ENCODE assay signal across 8 cellular contexts in genomic region chr6:3260296-3260695, GRCh38. TPM values are rescaled to one million over a fixed set of nuclear protein-coding genes. Genes with fewer than 3 reads are reported as not detected.
DNase-seq lines count a peak whose midpoint lies in the region; ATAC-seq and TF ChIP-seq lines count a peak whose summit lies in the region.

No MANE protein-coding gene starts in this region.

- DNase-seq in Calu3 (no peak), LNCaP clone FGC (ENCODE audit: low read depth) (no peak), MCF 10A (ENCODE audit: unreplicated experiment) (no peak), NCI-H1694 treated with DMSO at 0.1 percent for 48 hours (lab: John Stamatoyannopoulos, UW) (no peak), HUDEP-2 (lab: John Stamatoyannopoulos, UW; ENCODE audit: unreplicated experiment in 76 of 76) (no peak), NCI-H1694 (lab: John Stamatoyannopoulos, UW) (no peak), NCI-H187 treated with DMSO at 0.1 percent for 48 hours (lab: John Stamatoyannopoulos, UW) (no peak)
- peak; percentile 12 for DNase-seq in natural killer cell treated with Interleukin-12 subunit alpha and Interleukin-12 subunit beta and Interleukin-15 and Interleukin-18, amount 100 ng/mL, for 72 hours (ENCODE audit: low spot score)

- peak overlapping the region; percentile 91 for H3K4me3 ChIP-seq in LNCaP clone FGC (ENCODE audit: low read depth, low read length)

- H3K4me1 Mint-ChIP-seq in Calu3 (ENCODE audit: low read depth, unreplicated experiment) (peaks cover 9% of the 10 kb centered on the region), MCF 10A (ENCODE audit: insufficient read depth, unreplicated experiment) (peaks cover 8% of the 10 kb centered on the region)
- H3K4me1 Mint-ChIP-seq in natural killer cell treated with Interleukin-12 subunit alpha and Interleukin-12 subunit beta and Interleukin-15 and Interleukin-18, amount 100 ng/mL, for 72 hours (ENCODE audit: low read depth in 2 of 2), result peaks cover 25 to 36% of the 10 kb centered on the region in 2 donors

- TF ChIP-seq CTCF in Calu3 (IDR thresholded peaks at IDR 0.05; ENCODE audit: unreplicated experiment) (no peak), LNCaP clone FGC (IDR thresholded peaks at IDR 0.05; ENCODE audit: control insufficient read depth, extremely low read depth, insufficient read depth) (no peak), MCF 10A (IDR thresholded peaks at IDR 0.05; ENCODE audit: unreplicated experiment) (no peak)

- CTCF ChIA-PET in Calu3 (lab: Charles Lee) (no interaction called here), MCF 10A (lab: Yijun Ruan, JAX) (interaction anchor here (0.7 to 2.3 kb wide), 7 partner anchors 8 to 263 kb away, joined by 3 to 12 read pairs (median 3); partner anchors contain the start of gene TUBB2A)

- peak overlapping the region; percentile 94 for H3K4me3 Mint-ChIP-seq in Calu3 (ENCODE audit: low read depth, unreplicated experiment)
- peak overlapping the region; percentile 97 for H3K4me3 Mint-ChIP-seq in MCF 10A (ENCODE audit: unreplicated experiment)
- H3K4me3 Mint-ChIP-seq in natural killer cell treated with Interleukin-12 subunit alpha and Interleukin-12 subunit beta and Interleukin-15 and Interleukin-18, amount 100 ng/mL, for 72 hours, result peak overlapping the region; percentile 97

- H3K27me3 Mint-ChIP-seq in Calu3 (ENCODE audit: unreplicated experiment), result peaks cover 23% of the 10 kb centered on the region
- H3K27me3 Mint-ChIP-seq in MCF 10A (ENCODE audit: insufficient read depth, unreplicated experiment), result no peaks in the 10 kb centered on the region
- peaks cover 0 to 12% of the 10 kb centered on the region in 2 donors for H3K27me3 Mint-ChIP-seq in natural killer cell treated with Interleukin-12 subunit alpha and Interleukin-12 subunit beta and Interleukin-15 and Interleukin-18, amount 100 ng/mL, for 72 hours

- BruUV-seq in Calu3 (replicated peaks; lab: Mats Ljungman, UMichigan) (no TSS peak), MCF 10A (replicated peaks; lab: Mats Ljungman, UMichigan) (TSS peak; percentile 26)

- no peak overlapping the region for H3K27ac Mint-ChIP-seq in Calu3 (ENCODE audit: unreplicated experiment)
- H3K27ac Mint-ChIP-seq in MCF 10A (ENCODE audit: low read depth, unreplicated experiment), result peak overlapping the region; percentile 65
- no peak overlapping the region for H3K27ac Mint-ChIP-seq in natural killer cell treated with Interleukin-12 subunit alpha and Interleukin-12 subunit beta and Interleukin-15 and Interleukin-18, amount 100 ng/mL, for 72 hours

- no peak for ATAC-seq in natural killer cell treated with Interleukin-12 subunit alpha and Interleukin-12 subunit beta and Interleukin-15 and Interleukin-18, amount 100 ng/mL, for 72 hours

- POLR2A ChIA-PET in MCF 10A (lab: Yijun Ruan, JAX), result interaction anchor here (0.6 to 3.1 kb wide), 16 partner anchors 8 to 472 kb away, joined by 3 to 15 read pairs (median 4); partner anchors contain the start of gene BPHL

- H3K9me3 Mint-ChIP-seq in Calu3 (ENCODE audit: low read depth, unreplicated experiment) (no peaks in the 10 kb centered on the region), MCF 10A (ENCODE audit: unreplicated experiment) (no peaks in the 10 kb centered on the region)
- H3K9me3 Mint-ChIP-seq in natural killer cell treated with Interleukin-12 subunit alpha and Interleukin-12 subunit beta and Interleukin-15 and Interleukin-18, amount 100 ng/mL, for 72 hours, result no peaks in the 10 kb centered on the region

- peaks cover 11% of the 10 kb centered on the region for H3K36me3 Mint-ChIP-seq in Calu3 (ENCODE audit: insufficient read depth, unreplicated experiment)
- H3K36me3 Mint-ChIP-seq in MCF 10A (ENCODE audit: insufficient read depth, unreplicated experiment), result peaks cover 17% of the 10 kb centered on the region
- peaks cover 5% of the 10 kb centered on the region for H3K36me3 Mint-ChIP-seq in natural killer cell treated with Interleukin-12 subunit alpha and Interleukin-12 subunit beta and Interleukin-15 and Interleukin-18, amount 100 ng/mL, for 72 hours

- intact Hi-C loops in Calu3 (cut with micrococcal nuclease; ENCODE audit: unreplicated experiment), result no loop called here
- intact Hi-C loops in MCF 10A (cut with micrococcal nuclease), result no loop called here

RNA-seq across cellular contexts. Expression of gene PSMG4, which starts 1.5 kb away (rescaled TPM):
- total RNA-seq in Calu3 (2022), result 17.6 and 17.8 TPM in 2 replicates
- 27.9 and 40.0 TPM in 2 replicates for total RNA-seq in MCF 10A (2022)
- 10 to 100 TPM; 16.4 to 25.2 TPM for total RNA-seq in natural killer cell treated with Interleukin-12 subunit alpha and Interleukin-12 subunit beta and Interleukin-15 and Interleukin-18, amount 100 ng/mL, for 72 hours

RNA-seq across cellular contexts. Expression of gene TUBB2B, which starts 32.8 kb away (rescaled TPM):
- 2.5 and 3.0 TPM in 2 replicates for total RNA-seq in Calu3 (2022)
- total RNA-seq in MCF 10A (2022), result 0.47 and 0.54 TPM in 2 replicates
- not detected for total RNA-seq in natural killer cell treated with Interleukin-12 subunit alpha and Interleukin-12 subunit beta and Interleukin-15 and Interleukin-18, amount 100 ng/mL, for 72 hours
